ENCODE assay signal across 9 cellular contexts in the genomic region with DNA sequence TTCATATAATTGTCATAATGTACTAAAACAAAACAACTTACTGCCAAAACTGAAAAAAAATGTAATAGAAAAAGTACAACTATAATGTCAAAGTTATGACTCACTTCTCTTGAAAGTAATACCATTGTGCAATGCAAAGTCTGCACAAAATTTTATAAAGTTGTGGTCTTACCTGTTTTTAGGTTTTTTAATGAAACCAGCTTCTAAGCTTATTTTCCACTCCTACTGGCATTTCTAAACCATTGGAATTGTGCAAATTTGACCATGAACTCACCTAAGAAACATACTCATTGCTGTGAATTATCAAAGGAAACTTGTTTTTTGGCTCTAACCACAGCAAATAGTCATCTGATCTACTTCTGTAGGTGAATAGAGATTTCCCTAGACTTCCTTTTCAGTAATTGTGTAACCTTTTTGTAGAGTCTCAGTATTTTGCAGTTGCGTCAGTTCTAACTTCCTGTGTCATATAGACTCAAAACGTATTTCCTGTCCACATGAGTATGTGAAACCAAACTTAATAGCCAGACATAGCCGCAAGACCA. TPM values are rescaled to one million over a fixed set of nuclear protein-coding genes. Genes with fewer than 3 reads are reported as not detected.
DNase-seq lines count a peak whose midpoint lies in the region; ATAC-seq, FAIRE-seq and TF ChIP-seq lines count a peak whose summit lies in the region.
"Had no signal": no experiment of that assay in that cellular context is flagged by ENCODE, and none has a peak within 500 bp of the region (broad histone marks: within the 10 kb centered on the region; RNA-seq: fewer than 3 reads in every experiment).

No MANE protein-coding gene starts in this region.

- POLR2A ChIA-PET in CD4-positive, alpha-beta T cell (lab: Charles Lee): no interaction called here
- POLR2A ChIA-PET in GM12878 (lab: Charles Lee): no interaction called here

- in situ Hi-C loops in GM12878 (cut with MboI): no loop called here

- peak overlapping the region; percentile 6 for H3K27ac Mint-ChIP-seq in CD4-positive, alpha-beta T cell
- H3K27ac Mint-ChIP-seq: nephron had no signal

- no peak overlapping the region for H3K4me2 ChIP-seq in GM12878 (ENCODE audit: control insufficient read depth, insufficient read depth)

- ATAC-seq in CD4-positive, alpha-beta T cell (ENCODE audit: poor library complexity): peak; percentile 32
- ATAC-seq in GM21528 (IDR thresholded peaks at IDR 0.05; ENCODE audit: low FRiP score, unreplicated experiment): peak; percentile 68
- ATAC-seq in GM12878: peak; percentile 92

- H3K4me1 ChIP-seq in GM12878 (ENCODE audit: control insufficient read depth, insufficient read depth, low read length): no peaks in the 10 kb centered on the region
- peaks cover 4 to 6% (median 4%) of the 10 kb centered on the region in 4 donors for H3K4me1 ChIP-seq in esophagus muscularis mucosa

- CTCF ChIA-PET in CD4-positive, alpha-beta T cell (lab: Charles Lee): no interaction called here
- CTCF ChIA-PET in GM12878 (lab: Yijun Ruan, JAX): interaction anchor here (15.4 kb wide), 1 partner anchor 85 kb away, joined by 562 read pairs; no protein-coding TSS in a partner anchor

- H3K36me3 Mint-ChIP-seq in CD4-positive, alpha-beta T cell (ENCODE audit: low read depth): no peaks in the 10 kb centered on the region

- SMC1A ChIA-PET in GM12878 (lab: Charles Lee; ENCODE audit: uncharacterized antibody, unreplicated experiment): interaction anchor here (1.3 to 10.7 kb wide), 2 partner anchors 21 to 84 kb away, joined by 3 to 389 read pairs; no protein-coding TSS in a partner anchor

- no peak overlapping the region for H2AFZ ChIP-seq in GM12878 (ENCODE audit: control insufficient read depth, low read depth, low read length)

- H3K36me3 ChIP-seq in GM12878 (ENCODE audit: control insufficient read depth in 2 of 2, insufficient read depth in 2 of 2, low read length in 1 of 2) (no peaks in the 10 kb centered on the region), esophagus muscularis mucosa (no peaks in the 10 kb centered on the region)

- no peak for DNase-seq in CD4-positive, alpha-beta T cell
- DNase-seq in Kasumi-1 (lab: John Stamatoyannopoulos, UW): peak; percentile 94
- peak; percentile 17 for DNase-seq in GM12878 (ENCODE audit: low read depth, low spot score)
- no peak for DNase-seq in NCI-H2081 treated with DMSO at 0.1 percent for 48 hours (lab: John Stamatoyannopoulos, UW)
- no peak for DNase-seq in esophagus muscularis mucosa (ENCODE audit: extremely low spot score)
- DNase-seq in A172 (ENCODE audit: low spot score): no peak
- no peak for DNase-seq in nucleus accumbens (lab: John Stamatoyannopoulos, UW)

- 0% methylated on average over 3 of the region's 3 CpGs for WGBS in GM12878 (ENCODE audit: insufficient coverage, insufficient replicate concordance, low lambda C conversion rate, missing lambda C conversion rate)
- 71% methylated on average over 3 of the region's 3 CpGs for WGBS in esophagus muscularis mucosa

- peaks cover 11% of the 10 kb centered on the region for H3K4me1 Mint-ChIP-seq in CD4-positive, alpha-beta T cell (ENCODE audit: low read depth)

- RAD21 ChIA-PET in GM12878 (lab: Charles Lee; ENCODE audit: unreplicated experiment): interaction anchor here (3.6 kb wide), 1 partner anchor 86 kb away, joined by 14 read pairs; no protein-coding TSS in a partner anchor

- no peak for TF ChIP-seq CTCF in CD4-positive, alpha-beta T cell (IDR thresholded peaks at IDR 0.05)
- TF ChIP-seq CTCF in GM12878 (IDR thresholded peaks at IDR 0.05 in 2 of 3, conservative IDR thresholded peaks at IDR 0.05 in 1 of 3; ENCODE audit: control insufficient read depth in 2 of 3, extremely low read depth in 1 of 3, insufficient read depth in 1 of 3, low read depth in 3 of 3, low read length in 3 of 3): no peak
- no peak for TF ChIP-seq CTCF in esophagus muscularis mucosa (IDR thresholded peaks at IDR 0.05)

- TF ChIP-seq EP300 in GM12878 (IDR thresholded peaks at IDR 0.05; ENCODE audit: borderline replicate concordance in 1 of 2, control insufficient read depth in 1 of 2, low read depth in 2 of 2, low read length in 2 of 2) (peak in 1 of 2 experiments; percentile 40; a peak in 1 of 4 replicates), esophagus muscularis mucosa (IDR thresholded peaks at IDR 0.05) (no peak)

- no peak overlapping the region for H3K27ac ChIP-seq in CD4-positive, alpha-beta T cell (ENCODE audit: low read depth, low read length)
- no peak overlapping the region for H3K27ac ChIP-seq in GM12878 (ENCODE audit: control insufficient read depth, insufficient read depth)
- H3K27ac ChIP-seq in esophagus muscularis mucosa (replicated peaks in 1 of 4): no peak overlapping the region

- H4K20me1 ChIP-seq in GM12878 (ENCODE audit: control insufficient read depth, insufficient read depth): no peaks in the 10 kb centered on the region

- intact Hi-C loops in CD4-positive, alpha-beta T cell (cut with DNase I, micrococcal nuclease): no loop called here
- intact Hi-C loops in GM12878 (cut with micrococcal nuclease; ENCODE audit: unreplicated experiment) (loop anchor here (10.0 kb wide), 1 partner anchor 291 kb away; no protein-coding TSS in a partner anchor), esophagus muscularis mucosa (cut with DNase I) (no loop called here)

- H3K4me3 ChIP-seq in GM12878 (no peak overlapping the region), esophagus muscularis mucosa (no peak overlapping the region)

- H3K9me3 ChIP-seq in CD4-positive, alpha-beta T cell (ENCODE audit: control insufficient read depth, low read length): no peaks in the 10 kb centered on the region
- H3K9me3 ChIP-seq in GM12878 (replicated peaks; ENCODE audit: control insufficient read depth, insufficient read depth, low read length): no peaks in the 10 kb centered on the region
- no peaks in the 10 kb centered on the region for H3K9me3 ChIP-seq in esophagus muscularis mucosa

- no peaks in the 10 kb centered on the region for H3K27me3 Mint-ChIP-seq in CD4-positive, alpha-beta T cell

- H3K27me3 ChIP-seq in CD4-positive, alpha-beta T cell (ENCODE audit: control insufficient read depth, insufficient read depth, low read length): no peaks in the 10 kb centered on the region
- H3K27me3 ChIP-seq in GM12878 (replicated peaks in 1 of 2; ENCODE audit: control insufficient read depth in 2 of 2, insufficient read depth in 2 of 2, low read length in 1 of 2): no peaks in the 10 kb centered on the region
- no peaks in the 10 kb centered on the region for H3K27me3 ChIP-seq in esophagus muscularis mucosa

- no peak overlapping the region for H3K9ac ChIP-seq in GM12878 (ENCODE audit: control insufficient read depth, insufficient read depth, low read length)

- no peak for FAIRE-seq in GM12878 (lab: Jason Lieb, UNC)

- no peaks in the 10 kb centered on the region for H3K9me3 Mint-ChIP-seq in CD4-positive, alpha-beta T cell
- H3K9me3 Mint-ChIP-seq: nephron had no signal

- no peaks in the 10 kb centered on the region for H3K79me2 ChIP-seq in GM12878 (ENCODE audit: control insufficient read depth, insufficient read depth, low read length)

- no peak for TF ChIP-seq RAD21 in GM12878 (IDR thresholded peaks at IDR 0.05; ENCODE audit: insufficient read depth, low read depth, low read length)

- no peak overlapping the region for H3K4me3 Mint-ChIP-seq in CD4-positive, alpha-beta T cell
- H3K4me3 Mint-ChIP-seq: nephron had no signal

- no peak for TF ChIP-seq POLR2A in GM12878 (IDR thresholded peaks at IDR 0.05; ENCODE audit: low read depth, low read length)
- TF ChIP-seq POLR2A in esophagus muscularis mucosa (IDR thresholded peaks at IDR 0.05; ENCODE audit: low read depth): no peak

- no TSS peak for BruUV-seq in GM12878 (replicated peaks; lab: Mats Ljungman, UMichigan)

TF ChIP-seq in GM12878, 131 proteins besides CTCF, POLR2A, EP300 and RAD21 (continues in another document):
- no peak for TF ChIP-seq RELA (IDR thresholded peaks at IDR 0.05; ENCODE audit: borderline replicate concordance, partially characterized antibody)
- TF ChIP-seq CBFB (IDR thresholded peaks at IDR 0.05; ENCODE audit: low read depth): no peak
- no peak for TF ChIP-seq ZSCAN29 (IDR thresholded peaks at IDR 0.05)
- TF ChIP-seq IKZF2 (IDR thresholded peaks at IDR 0.05): peak; percentile 35 to 49; a peak in 3 of 4 replicates
- TF ChIP-seq CREB1 (IDR thresholded peaks at IDR 0.05; ENCODE audit: low read depth): peak; percentile 60
- TF ChIP-seq CBX5 (IDR thresholded peaks at IDR 0.05; ENCODE audit: low read depth): no peak
- TF ChIP-seq HCFC1 (IDR thresholded peaks at IDR 0.05; ENCODE audit: low read length): no peak
- no peak for TF ChIP-seq NFIC (IDR thresholded peaks at IDR 0.05; ENCODE audit: low read depth, low read length)
- no peak for TF ChIP-seq ZZZ3 (IDR thresholded peaks at IDR 0.05; ENCODE audit: control insufficient read depth, insufficient read length, low read depth)
- peak; percentile 63 for TF ChIP-seq GABPA (IDR thresholded peaks at IDR 0.05; ENCODE audit: low read depth)
- no peak for TF ChIP-seq NRF1 (conservative IDR thresholded peaks at IDR 0.05; ENCODE audit: low read depth, low read length)

RNA-seq across cellular contexts. Expression of gene TFPI, which starts 31.9 kb away (rescaled TPM):
- under 1 TPM in 1 of 2 experiments, not detected in 1; 0.17 TPM for total RNA-seq in CD4-positive, alpha-beta T cell
- 4.2 TPM in 2 replicates for total RNA-seq in GM12878 (2013; cell fraction: nucleolus; rRNA removed)
- total RNA-seq in GM12878 (2014; rRNA removed) (0.17 and 0.60 TPM in 2 replicates), GM12878 (2014; rRNA removed; fragmentation: Illumina TruSeq; extraction: Trizol) (0.18 and 0.37 TPM in 2 replicates), GM12878 (2021) (0.29 and 0.41 TPM in 2 replicates), esophagus muscularis mucosa (10 to 100 TPM; 57.3 to 93.1 (median 68.2) TPM)
- polyA plus RNA-seq in GM12878 (2011; ENCODE audit: low read depth): not detected
- polyA plus RNA-seq in GM12878 (2011; rRNA removed) (0.07 and 0.29 TPM in 2 replicates), GM12878 (2014; fragmentation: Illumina TruSeq; extraction: Trizol) (0.40 and 2.3 TPM in 2 replicates), GM12878 (2014; fragmentation: Nextera tagmentation; extraction: Ambion mirVana) (under 1 TPM; 0.42 to 0.53 TPM), GM12878 (2014; rRNA removed) (0.04 and 0.59 TPM in 2 replicates), GM12878 (2016; fragmentation: Nextera tagmentation; extraction: Ambion mirVana) (under 1 TPM; 0.27 to 0.29 TPM)
- 0.10 TPM in 1 of 2 replicates, not detected in the other for polyA plus RNA-seq in GM12878 (2011; cell fraction: cytosol; rRNA removed)
- 0.03 and 0.04 TPM in 2 replicates for polyA plus RNA-seq in GM12878 (2011; cell fraction: nucleus; rRNA removed)
- polyA plus RNA-seq in GM12878 (2012): 0.15 and 0.23 TPM in 2 replicates
- 0.10 and 0.44 TPM in 2 replicates for polyA minus RNA-seq in GM12878 (2011; rRNA and poly(A)+ RNA removed)
- polyA minus RNA-seq in GM12878 (2011; cell fraction: cytosol; rRNA and poly(A)+ RNA removed): 1.5 TPM in 1 of 2 replicates, not detected in the other
- 0.10 and 0.24 TPM in 2 replicates for polyA minus RNA-seq in GM12878 (2011; cell fraction: nucleus; rRNA and poly(A)+ RNA removed)
- total RNA-seq in A172 (2014; rRNA removed; shearing (Covaris generic)): 166 and 226 TPM in 2 replicates

Comparison
In these comparisons a context has a peak if more than half of its experiments do, and no peak if none do; other contexts are left out.
1. ATAC-seq: peak in every context shown above with its lines; median percentile 92 in GM12878; 68 in GM21528; 32 in CD4-positive, alpha-beta T cell.
2. DNase-seq: peak in Kasumi-1 (2 of 2) and GM12878 (single experiment); none in CD4-positive, alpha-beta T cell (0 of 10), NCI-H2081 treated with DMSO at 0.1 percent for 48 hours (single experiment), esophagus muscularis mucosa (single experiment), A172 (single experiment) and nucleus accumbens (0 of 56).
3. RNA of gene TFPI, which starts 31.9 kb away (total RNA-seq): 166 to 226 TPM in A172 and 57.3 to 93.1 TPM in esophagus muscularis mucosa; 0.17 to 4.2 TPM in GM12878 and 0.17 TPM in CD4-positive, alpha-beta T cell; every median in the first group is over 10 times any median in the second.